In the genomic region with DNA sequence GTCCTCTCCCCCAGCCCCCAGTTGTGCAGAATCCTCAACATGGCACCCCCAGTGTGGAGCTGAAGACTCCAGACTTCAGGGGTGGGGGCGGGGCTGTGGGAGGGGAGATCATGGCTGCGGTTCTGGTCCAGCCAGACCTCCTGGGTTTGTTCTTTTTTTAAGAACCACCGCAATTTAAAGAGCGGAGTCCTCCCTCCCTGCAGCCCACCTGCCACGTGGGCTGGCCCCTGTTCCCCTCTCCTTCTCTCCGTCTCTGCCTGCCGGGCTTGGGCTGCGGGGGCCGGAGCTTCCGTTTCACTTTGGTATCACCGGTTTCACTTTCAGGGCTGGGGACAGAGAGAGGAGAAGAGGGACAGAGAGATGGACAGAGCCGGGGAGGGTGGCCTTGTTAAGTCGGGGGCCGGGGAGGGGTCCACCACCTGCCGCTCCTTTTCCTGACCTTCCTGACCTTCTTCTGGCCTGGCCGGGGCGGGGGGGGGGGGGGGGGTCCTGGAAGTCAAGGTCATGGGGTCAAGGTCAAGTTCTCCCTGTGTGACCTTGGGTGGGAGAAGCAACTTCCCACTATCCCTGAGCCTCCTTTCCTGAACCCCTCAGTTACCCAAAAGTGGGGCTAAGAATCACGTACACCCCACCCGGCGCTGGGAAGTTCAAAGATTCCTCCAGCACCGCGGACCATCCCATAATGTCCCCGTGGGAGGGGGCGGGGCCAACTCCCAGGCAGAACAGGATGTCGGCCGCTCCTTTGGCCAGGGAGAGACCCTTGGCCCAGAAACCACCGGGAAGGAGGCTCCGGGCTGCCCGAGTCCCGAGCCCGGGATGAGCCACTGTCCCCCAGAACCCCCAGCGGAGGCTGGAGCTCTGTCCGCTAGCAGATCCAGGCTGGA, we compare ENCODE assay signal across 1 cellular context.
TF ChIP-seq lines count a peak whose summit lies in the region.

No MANE protein-coding gene starts in this region.

TF ChIP-seq in H1, 55 proteins besides CTCF, POLR2A, EP300 and RAD21 (continued from another document):
- TF ChIP-seq RNF2 (IDR thresholded peaks at IDR 0.05; ENCODE audit: borderline replicate concordance, low read depth, low read length, missing control alignments, poor library complexity, severe bottlenecking): no peak
- no peak for TF ChIP-seq HDAC6 (IDR thresholded peaks at IDR 0.05; ENCODE audit: low read depth, low read length)
- no peak for TF ChIP-seq TAF1 (IDR thresholded peaks at IDR 0.05; ENCODE audit: low read depth, low read length)
- no peak for TF ChIP-seq CHD1 (IDR thresholded peaks at IDR 0.05; ENCODE audit: low read depth, low read length)
- TF ChIP-seq GTF2F1 (IDR thresholded peaks at IDR 0.05; ENCODE audit: borderline replicate concordance, low read depth, low read length): no peak
- no peak for TF ChIP-seq SUZ12 (IDR thresholded peaks at IDR 0.05; ENCODE audit: low read length)
